In the genomic region with DNA sequence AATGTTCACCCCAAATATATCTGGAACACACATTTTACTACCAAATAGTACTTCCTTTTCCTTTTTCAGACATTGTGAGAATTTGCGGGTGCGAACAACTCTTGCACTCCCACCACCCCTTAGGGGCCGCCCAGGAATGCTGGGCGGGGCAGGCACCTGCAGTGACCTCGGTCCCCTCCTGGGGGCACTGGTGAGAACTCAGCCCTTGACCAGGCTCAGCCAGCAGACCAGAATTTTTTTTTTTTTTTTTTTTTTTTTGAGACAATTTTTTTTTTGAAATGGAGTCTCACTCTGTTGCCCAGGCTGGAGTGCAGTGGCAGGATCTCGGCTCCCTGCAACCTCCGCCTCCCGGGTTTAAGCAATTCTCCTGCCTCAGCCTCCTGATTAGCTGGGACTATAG, we compare ENCODE assay signal across 9 cellular contexts.
DNase-seq lines count a peak whose midpoint lies in the region; ATAC-seq and TF ChIP-seq lines count a peak whose summit lies in the region.
"Had no signal": no experiment of that assay in that cellular context is flagged by ENCODE, and none has a peak within 500 bp of the region (broad histone marks: within the 10 kb centered on the region; RNA-seq: fewer than 3 reads in every experiment).

No MANE protein-coding gene starts in this region.

- no peaks in the 10 kb centered on the region for H4K20me1 ChIP-seq in IMR-90 (ENCODE audit: insufficient read depth, low read length)
- H4K20me1 ChIP-seq: BLaER1 had no signal

- no peak overlapping the region for H2BK120ac ChIP-seq in IMR-90 (ENCODE audit: low read depth, low read length)

- WGBS in IMR-90 (ENCODE audit: extremely low coverage in 2 of 2, insufficient read length in 1 of 2), 2 experiments = 0% methylated on average over 1 of the region's 8 CpGs; no CpG with 5 or more reads in 1 of the 2 experiments
- WGBS in spleen, 5 donors = 50 to 59% (median 52%) methylated on average over 8 of the region's 8 CpGs

- no peak overlapping the region for H2BK5ac ChIP-seq in IMR-90 (ENCODE audit: low read depth, low read length, poor library complexity, severe bottlenecking)

- H3K36me3 ChIP-seq in IMR-90 (ENCODE audit: control insufficient read depth, insufficient read depth, low read length) (no peaks in the 10 kb centered on the region), spleen (peaks cover 0 to 35% (median 0%) of the 10 kb centered on the region in 6 donors)
- H3K36me3 ChIP-seq: BLaER1 had no signal

- ATAC-seq in IMR-90 (ENCODE audit: low read depth) (peak; percentile 64; the same call in 1 of the 2 replicates), GM18505 (IDR thresholded peaks at IDR 0.05; ENCODE audit: unreplicated experiment) (no peak)

- no peak overlapping the region for H3K4ac ChIP-seq in IMR-90 (ENCODE audit: low read depth, low read length)

- H3K4me2 ChIP-seq in IMR-90 (ENCODE audit: low read depth, low read length) = no peak overlapping the region
- H3K4me2 ChIP-seq: BLaER1 had no signal

- H3K9me3 ChIP-seq in IMR-90 (ENCODE audit: control insufficient read depth, insufficient read depth, low read length) (no peaks in the 10 kb centered on the region), spleen (peaks cover 0 to 18% (median 0%) of the 10 kb centered on the region in 8 donors)
- H3K9me3 ChIP-seq: BLaER1 had no signal

- no peak overlapping the region for H2AK5ac ChIP-seq in IMR-90 (ENCODE audit: low read depth, low read length)

- H3K27ac ChIP-seq in IMR-90 (ENCODE audit: insufficient read depth, low read length) = no peak overlapping the region
- no peak overlapping the region for H3K27ac ChIP-seq in spleen
- H3K27ac ChIP-seq: BLaER1 had no signal

- no peaks in the 10 kb centered on the region for H3K79me1 ChIP-seq in IMR-90 (ENCODE audit: low read depth in 1 of 2, low read length in 2 of 2)

- H3K27me3 ChIP-seq in IMR-90 (ENCODE audit: control insufficient read depth, insufficient read depth, low read length) (peaks cover 4% of the 10 kb centered on the region; the same call in 1 of the 2 replicates), spleen (replicated peaks in 1 of 7) (peaks cover 0 to 6% (median 0%) of the 10 kb centered on the region in 7 donors)
- H3K27me3 ChIP-seq: BLaER1 had no signal

- H3K9me1 ChIP-seq in IMR-90 (ENCODE audit: insufficient read depth, low read length) = no peaks in the 10 kb centered on the region

- no peaks in the 10 kb centered on the region for H3K4me1 ChIP-seq in IMR-90 (ENCODE audit: control insufficient read depth, insufficient read depth, low read length)
- no peaks in the 10 kb centered on the region for H3K4me1 ChIP-seq in spleen
- H3K4me1 ChIP-seq: BLaER1 had no signal

- H2BK15ac ChIP-seq in IMR-90 (ENCODE audit: low read depth, low read length) = no peak overlapping the region

- H3K18ac ChIP-seq in IMR-90 (ENCODE audit: low read depth, low read length) = no peak overlapping the region

- POLR2A ChIA-PET in IMR-90 (lab: Charles Lee; ENCODE audit: unreplicated experiment) = no interaction called here

- no peak overlapping the region for H3K14ac ChIP-seq in IMR-90 (replicated peaks; ENCODE audit: low read depth, low read length)

- no peak overlapping the region for H2AFZ ChIP-seq in IMR-90 (replicated peaks; ENCODE audit: low read length, poor library complexity)

- in situ Hi-C loops in IMR-90 (cut with MboI; ENCODE audit: low sequenced_read_pairs) = loop anchor here (10.0 kb wide), 2 partner anchors 57 to 267 kb away; no protein-coding TSS in a partner anchor

- no peak overlapping the region for H2AK9ac ChIP-seq in IMR-90 (replicated peaks; ENCODE audit: low read depth, low read length, poor library complexity)

- no peak overlapping the region for H3K56ac ChIP-seq in IMR-90 (ENCODE audit: extremely low read depth, insufficient read depth, low read length)

- no peak overlapping the region for H4K5ac ChIP-seq in IMR-90 (ENCODE audit: low read depth, low read length)

- DNase-seq in NCI-H2171 treated with DMSO at 0.1 percent for 48 hours (lab: John Stamatoyannopoulos, UW) = peak; percentile 5
- no peak for DNase-seq in NCI-H2171 (lab: John Stamatoyannopoulos, UW)
- no peak for DNase-seq in IMR-90
- peak in 1 of 2 donors; percentile 2 for DNase-seq in cardiac fibroblast (ENCODE audit: low read depth in 2 of 2)
- DNase-seq in retinal pigment epithelial cell (ENCODE audit: low read depth) = no peak
- no peak for DNase-seq in spleen
- no peak for DNase-seq in stimulated activated naive CD4-positive, alpha-beta T cell treated with Interleukin-2 at 50 U/mL for 16 hours (lab: John Stamatoyannopoulos, UW)

- no peak overlapping the region for H2BK20ac ChIP-seq in IMR-90 (ENCODE audit: low read depth, low read length)

- TF ChIP-seq CTCF in IMR-90 (conservative IDR thresholded peaks at IDR 0.05; ENCODE audit: low read depth, low read length) (peak; percentile 38), cardiac fibroblast (IDR thresholded peaks at IDR 0.05; ENCODE audit: low read depth, low read length) (peak; percentile 34), retinal pigment epithelial cell (conservative IDR thresholded peaks at IDR 0.05; ENCODE audit: low read depth, low read length) (peak; percentile 64), spleen (IDR thresholded peaks at IDR 0.05 in 8 of 11, conservative IDR thresholded peaks at IDR 0.05 in 3 of 11) (peak in 4 of 11 experiments; percentile 20 to 47 (median 30))

- no peak overlapping the region for H3K23ac ChIP-seq in IMR-90 (ENCODE audit: low read depth, low read length)

- no peak overlapping the region for H4K91ac ChIP-seq in IMR-90 (ENCODE audit: insufficient read depth, low read depth, low read length)

- CTCF ChIA-PET in IMR-90 (lab: Yijun Ruan, JAX) = no interaction called here

- H4K8ac ChIP-seq in IMR-90 (ENCODE audit: low read depth in 2 of 2, low read length in 2 of 2) = no peak overlapping the region

- BruUV-seq in IMR-90 (replicated peaks; lab: Mats Ljungman, UMichigan) = no TSS peak

- no peak overlapping the region for H3K9ac ChIP-seq in IMR-90 (ENCODE audit: low read depth, low read length)
- H3K9ac ChIP-seq: BLaER1 had no signal

- dilution Hi-C loops in IMR-90 (cut with HindIII; ENCODE audit: low sequenced_read_pairs, unreplicated experiment) = no loop called here

- H3K4me3 ChIP-seq in IMR-90 (ENCODE audit: insufficient read depth, low read depth, low read length) (no peak overlapping the region), cardiac fibroblast (replicated peaks in 1 of 2; ENCODE audit: low read depth in 2 of 2, low read length in 2 of 2) (no peak overlapping the region), retinal pigment epithelial cell (ENCODE audit: low read length) (no peak overlapping the region), spleen (no peak overlapping the region)
- H3K4me3 ChIP-seq: BLaER1 had no signal

- peak; percentile 25; the same call in 1 of the 2 replicates for TF ChIP-seq RAD21 in IMR-90 (IDR thresholded peaks at IDR 0.05; ENCODE audit: low read length)

- TF ChIP-seq POLR2A in IMR-90 (IDR thresholded peaks at IDR 0.05; ENCODE audit: low read depth, low read length) (no peak), spleen (IDR thresholded peaks at IDR 0.05) (no peak), GM18505 (IDR thresholded peaks at IDR 0.05; ENCODE audit: borderline replicate concordance, extremely low read depth, insufficient read depth, insufficient read length) (no peak)

- intact Hi-C loops in IMR-90 (cut with micrococcal nuclease) (no loop called here), spleen (cut with DNase I; ENCODE audit: low total_unique reads) (no loop called here)

TF ChIP-seq in IMR-90, 13 proteins besides CTCF, POLR2A, EP300 and RAD21:
- no peak for TF ChIP-seq BHLHE40 (IDR thresholded peaks at IDR 0.05; ENCODE audit: low read depth, low read length)
- TF ChIP-seq SMC3 (IDR thresholded peaks at IDR 0.05; ENCODE audit: low read depth, low read length) = 0 out of 2 replicates have a peak, but pooled peaks have one; percentile 13
- no peak for TF ChIP-seq MAZ (IDR thresholded peaks at IDR 0.05; ENCODE audit: borderline replicate concordance, low read depth, low read length)
